ENCODE assay signal across 1 cellular context in the genomic region with DNA sequence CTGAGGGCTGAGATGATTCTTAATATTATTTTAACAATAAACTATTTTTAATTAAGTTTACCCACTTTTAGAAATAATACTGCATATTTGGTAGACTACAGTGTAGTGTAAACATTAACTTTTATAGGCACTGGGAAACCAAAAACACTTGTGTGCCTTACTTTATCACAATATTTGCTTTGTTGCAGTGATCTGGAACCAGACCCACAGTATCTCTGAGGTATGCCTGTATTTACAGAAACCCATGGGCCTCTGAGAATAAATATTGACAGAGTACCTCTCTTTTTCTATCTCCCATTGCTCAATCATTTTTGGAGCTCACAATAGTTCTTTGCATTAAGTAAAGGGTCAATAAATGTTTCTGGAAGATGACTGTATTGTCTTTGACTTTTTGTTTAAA.
TF ChIP-seq lines count a peak whose summit lies in the region.

No MANE protein-coding gene starts in this region.

TF ChIP-seq in HepG2, 621 proteins besides CTCF, POLR2A, EP300 and RAD21 (continued from another document and continues in another):
- TF ChIP-seq ELK4 (CRISPR knock-in tag; IDR thresholded peaks at IDR 0.05; ENCODE audit: borderline replicate concordance): no peak
- TF ChIP-seq YEATS2 (CRISPR knock-in tag; IDR thresholded peaks at IDR 0.05; ENCODE audit: borderline replicate concordance): peak; percentile 44; the same call in 1 of the 2 replicates
- TF ChIP-seq, protein P1, sequence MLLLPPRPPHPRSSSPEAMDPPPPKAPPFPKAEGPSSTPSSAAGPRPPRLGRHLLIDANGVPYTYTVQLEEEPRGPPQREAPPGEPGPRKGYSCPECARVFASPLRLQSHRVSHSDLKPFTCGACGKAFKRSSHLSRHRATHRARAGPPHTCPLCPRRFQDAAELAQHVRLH (CRISPR knock-in tag; IDR thresholded peaks at IDR 0.05; ENCODE audit: borderline replicate concordance, low read depth): 0 out of 2 replicates have a peak, but pooled peaks have one; percentile 55
- no peak for TF ChIP-seq ZNF562 (CRISPR knock-in tag; IDR thresholded peaks at IDR 0.05; ENCODE audit: borderline replicate concordance)
- peak; percentile 89; the same call in 1 of the 2 replicates for TF ChIP-seq SMARCC2 (IDR thresholded peaks at IDR 0.05)
- no peak for TF ChIP-seq ZNF496 (CRISPR knock-in tag; IDR thresholded peaks at IDR 0.05; ENCODE audit: insufficient replicate concordance)
- no peak for TF ChIP-seq ZNF34 (CRISPR knock-in tag; IDR thresholded peaks at IDR 0.05; ENCODE audit: borderline replicate concordance)
- no peak for TF ChIP-seq ZNF430 (CRISPR knock-in tag; IDR thresholded peaks at IDR 0.05)
- TF ChIP-seq, protein P2, sequence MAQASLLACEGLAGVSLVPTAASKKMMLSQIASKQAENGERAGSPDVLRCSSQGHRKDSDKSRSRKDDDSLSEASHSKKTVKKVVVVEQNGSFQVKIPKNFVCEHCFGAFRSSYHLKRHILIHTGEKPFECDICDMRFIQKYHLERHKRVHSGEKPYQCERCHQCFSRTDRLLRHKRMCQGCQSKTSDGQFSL (CRISPR knock-in tag; IDR thresholded peaks at IDR 0.05): no peak
- no peak for TF ChIP-seq KAT2B (IDR thresholded peaks at IDR 0.05; ENCODE audit: borderline replicate concordance, low read depth, low read length)
- no peak for TF ChIP-seq ZNF142 (CRISPR knock-in tag; IDR thresholded peaks at IDR 0.05)
- no peak for TF ChIP-seq ZNF572 (CRISPR knock-in tag; IDR thresholded peaks at IDR 0.05)
- TF ChIP-seq ZSCAN29 (CRISPR knock-in tag; conservative IDR thresholded peaks at IDR 0.05): 0 out of 2 replicates have a peak, but pooled peaks have one; percentile 33
- TF ChIP-seq KDM6A (CRISPR knock-in tag; IDR thresholded peaks at IDR 0.05; ENCODE audit: low read depth): peak; percentile 98
- TF ChIP-seq THAP8 (CRISPR knock-in tag; IDR thresholded peaks at IDR 0.05; ENCODE audit: borderline replicate concordance): no peak
- TF ChIP-seq, protein P3, sequence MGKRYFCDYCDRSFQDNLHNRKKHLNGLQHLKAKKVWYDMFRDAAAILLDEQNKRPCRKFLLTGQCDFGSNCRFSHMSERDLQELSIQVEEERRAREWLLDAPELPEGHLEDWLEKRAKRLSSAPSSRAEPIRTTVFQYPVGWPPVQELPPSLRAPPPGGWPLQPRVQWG (CRISPR knock-in tag; IDR thresholded peaks at IDR 0.05; ENCODE audit: borderline replicate concordance, low read depth): no peak
- no peak for TF ChIP-seq ZKSCAN5 (CRISPR knock-in tag; IDR thresholded peaks at IDR 0.05)
- no peak for TF ChIP-seq SOX6 (IDR thresholded peaks at IDR 0.05)
- TF ChIP-seq SOX6 (CRISPR knock-in tag; IDR thresholded peaks at IDR 0.05): peak; percentile 100
- TF ChIP-seq IRF2 (CRISPR knock-in tag; IDR thresholded peaks at IDR 0.05): peak; percentile 87
- no peak for TF ChIP-seq PTBP1 (IDR thresholded peaks at IDR 0.05; ENCODE audit: low read depth, low read length, poor library complexity, severe bottlenecking)
- TF ChIP-seq, protein P4, sequence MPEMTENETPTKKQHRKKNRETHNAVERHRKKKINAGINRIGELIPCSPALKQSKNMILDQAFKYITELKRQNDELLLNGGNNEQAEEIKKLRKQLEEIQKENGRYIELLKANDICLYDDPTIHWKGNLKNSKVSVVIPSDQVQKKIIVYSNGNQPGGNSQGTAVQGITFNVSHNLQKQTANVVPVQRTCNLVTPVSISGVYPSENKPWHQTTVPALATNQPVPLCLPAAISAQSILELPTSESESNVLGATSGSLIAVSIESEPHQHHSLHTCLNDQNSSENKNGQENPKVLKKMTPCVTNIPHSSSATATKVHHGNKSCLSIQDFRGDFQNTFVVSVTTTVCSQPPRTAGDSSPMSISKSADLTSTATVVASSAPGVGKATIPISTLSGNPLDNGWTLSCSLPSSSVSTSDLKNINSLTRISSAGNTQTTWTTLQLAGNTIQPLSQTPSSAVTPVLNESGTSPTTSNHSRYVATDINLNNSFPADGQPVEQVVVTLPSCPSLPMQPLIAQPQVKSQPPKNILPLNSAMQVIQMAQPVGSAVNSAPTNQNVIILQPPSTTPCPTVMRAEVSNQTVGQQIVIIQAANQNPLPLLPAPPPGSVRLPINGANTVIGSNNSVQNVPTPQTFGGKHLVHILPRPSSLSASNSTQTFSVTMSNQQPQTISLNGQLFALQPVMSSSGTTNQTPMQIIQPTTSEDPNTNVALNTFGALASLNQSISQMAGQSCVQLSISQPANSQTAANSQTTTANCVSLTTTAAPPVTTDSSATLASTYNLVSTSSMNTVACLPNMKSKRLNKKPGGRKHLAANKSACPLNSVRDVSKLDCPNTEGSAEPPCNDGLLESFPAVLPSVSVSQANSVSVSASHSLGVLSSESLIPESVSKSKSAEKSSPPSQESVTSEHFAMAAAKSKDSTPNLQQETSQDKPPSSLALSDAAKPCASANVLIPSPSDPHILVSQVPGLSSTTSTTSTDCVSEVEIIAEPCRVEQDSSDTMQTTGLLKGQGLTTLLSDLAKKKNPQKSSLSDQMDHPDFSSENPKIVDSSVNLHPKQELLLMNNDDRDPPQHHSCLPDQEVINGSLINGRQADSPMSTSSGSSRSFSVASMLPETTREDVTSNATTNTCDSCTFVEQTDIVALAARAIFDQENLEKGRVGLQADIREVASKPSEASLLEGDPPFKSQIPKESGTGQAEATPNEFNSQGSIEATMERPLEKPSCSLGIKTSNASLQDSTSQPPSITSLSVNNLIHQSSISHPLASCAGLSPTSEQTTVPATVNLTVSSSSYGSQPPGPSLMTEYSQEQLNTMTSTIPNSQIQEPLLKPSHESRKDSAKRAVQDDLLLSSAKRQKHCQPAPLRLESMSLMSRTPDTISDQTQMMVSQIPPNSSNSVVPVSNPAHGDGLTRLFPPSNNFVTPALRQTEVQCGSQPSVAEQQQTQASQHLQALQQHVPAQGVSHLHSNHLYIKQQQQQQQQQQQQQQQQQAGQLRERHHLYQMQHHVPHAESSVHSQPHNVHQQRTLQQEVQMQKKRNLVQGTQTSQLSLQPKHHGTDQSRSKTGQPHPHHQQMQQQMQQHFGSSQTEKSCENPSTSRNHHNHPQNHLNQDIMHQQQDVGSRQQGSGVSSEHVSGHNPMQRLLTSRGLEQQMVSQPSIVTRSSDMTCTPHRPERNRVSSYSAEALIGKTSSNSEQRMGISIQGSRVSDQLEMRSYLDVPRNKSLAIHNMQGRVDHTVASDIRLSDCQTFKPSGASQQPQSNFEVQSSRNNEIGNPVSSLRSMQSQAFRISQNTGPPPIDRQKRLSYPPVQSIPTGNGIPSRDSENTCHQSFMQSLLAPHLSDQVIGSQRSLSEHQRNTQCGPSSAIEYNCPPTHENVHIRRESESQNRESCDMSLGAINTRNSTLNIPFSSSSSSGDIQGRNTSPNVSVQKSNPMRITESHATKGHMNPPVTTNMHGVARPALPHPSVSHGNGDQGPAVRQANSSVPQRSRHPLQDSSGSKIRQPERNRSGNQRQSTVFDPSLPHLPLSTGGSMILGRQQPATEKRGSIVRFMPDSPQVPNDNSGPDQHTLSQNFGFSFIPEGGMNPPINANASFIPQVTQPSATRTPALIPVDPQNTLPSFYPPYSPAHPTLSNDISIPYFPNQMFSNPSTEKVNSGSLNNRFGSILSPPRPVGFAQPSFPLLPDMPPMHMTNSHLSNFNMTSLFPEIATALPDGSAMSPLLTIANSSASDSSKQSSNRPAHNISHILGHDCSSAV (CRISPR knock-in tag; IDR thresholded peaks at IDR 0.05; ENCODE audit: borderline replicate concordance): no peak
- TF ChIP-seq NPAS2 (CRISPR knock-in tag; IDR thresholded peaks at IDR 0.05; ENCODE audit: borderline replicate concordance): no peak
- TF ChIP-seq, protein P5, sequence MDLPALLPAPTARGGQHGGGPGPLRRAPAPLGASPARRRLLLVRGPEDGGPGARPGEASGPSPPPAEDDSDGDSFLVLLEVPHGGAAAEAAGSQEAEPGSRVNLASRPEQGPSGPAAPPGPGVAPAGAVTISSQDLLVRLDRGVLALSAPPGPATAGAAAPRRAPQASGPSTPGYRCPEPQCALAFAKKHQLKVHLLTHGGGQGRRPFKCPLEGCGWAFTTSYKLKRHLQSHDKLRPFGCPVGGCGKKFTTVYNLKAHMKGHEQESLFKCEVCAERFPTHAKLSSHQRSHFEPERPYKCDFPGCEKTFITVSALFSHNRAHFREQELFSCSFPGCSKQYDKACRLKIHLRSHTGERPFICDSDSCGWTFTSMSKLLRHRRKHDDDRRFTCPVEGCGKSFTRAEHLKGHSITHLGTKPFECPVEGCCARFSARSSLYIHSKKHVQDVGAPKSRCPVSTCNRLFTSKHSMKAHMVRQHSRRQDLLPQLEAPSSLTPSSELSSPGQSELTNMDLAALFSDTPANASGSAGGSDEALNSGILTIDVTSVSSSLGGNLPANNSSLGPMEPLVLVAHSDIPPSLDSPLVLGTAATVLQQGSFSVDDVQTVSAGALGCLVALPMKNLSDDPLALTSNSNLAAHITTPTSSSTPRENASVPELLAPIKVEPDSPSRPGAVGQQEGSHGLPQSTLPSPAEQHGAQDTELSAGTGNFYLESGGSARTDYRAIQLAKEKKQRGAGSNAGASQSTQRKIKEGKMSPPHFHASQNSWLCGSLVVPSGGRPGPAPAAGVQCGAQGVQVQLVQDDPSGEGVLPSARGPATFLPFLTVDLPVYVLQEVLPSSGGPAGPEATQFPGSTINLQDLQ (CRISPR knock-in tag; IDR thresholded peaks at IDR 0.05): no peak
- no peak for TF ChIP-seq E2F5 (CRISPR knock-in tag; conservative IDR thresholded peaks at IDR 0.05)
- peak; percentile 95 for TF ChIP-seq HHEX (CRISPR knock-in tag; IDR thresholded peaks at IDR 0.05)
- TF ChIP-seq, protein P6, sequence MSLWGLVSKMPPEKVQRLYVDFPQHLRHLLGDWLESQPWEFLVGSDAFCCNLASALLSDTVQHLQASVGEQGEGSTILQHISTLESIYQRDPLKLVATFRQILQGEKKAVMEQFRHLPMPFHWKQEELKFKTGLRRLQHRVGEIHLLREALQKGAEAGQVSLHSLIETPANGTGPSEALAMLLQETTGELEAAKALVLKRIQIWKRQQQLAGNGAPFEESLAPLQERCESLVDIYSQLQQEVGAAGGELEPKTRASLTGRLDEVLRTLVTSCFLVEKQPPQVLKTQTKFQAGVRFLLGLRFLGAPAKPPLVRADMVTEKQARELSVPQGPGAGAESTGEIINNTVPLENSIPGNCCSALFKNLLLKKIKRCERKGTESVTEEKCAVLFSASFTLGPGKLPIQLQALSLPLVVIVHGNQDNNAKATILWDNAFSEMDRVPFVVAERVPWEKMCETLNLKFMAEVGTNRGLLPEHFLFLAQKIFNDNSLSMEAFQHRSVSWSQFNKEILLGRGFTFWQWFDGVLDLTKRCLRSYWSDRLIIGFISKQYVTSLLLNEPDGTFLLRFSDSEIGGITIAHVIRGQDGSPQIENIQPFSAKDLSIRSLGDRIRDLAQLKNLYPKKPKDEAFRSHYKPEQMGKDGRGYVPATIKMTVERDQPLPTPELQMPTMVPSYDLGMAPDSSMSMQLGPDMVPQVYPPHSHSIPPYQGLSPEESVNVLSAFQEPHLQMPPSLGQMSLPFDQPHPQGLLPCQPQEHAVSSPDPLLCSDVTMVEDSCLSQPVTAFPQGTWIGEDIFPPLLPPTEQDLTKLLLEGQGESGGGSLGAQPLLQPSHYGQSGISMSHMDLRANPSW (CRISPR knock-in tag; IDR thresholded peaks at IDR 0.05; ENCODE audit: borderline replicate concordance): 0 out of 2 replicates have a peak, but pooled peaks have one; percentile 70
- TF ChIP-seq TEAD2 (CRISPR knock-in tag; IDR thresholded peaks at IDR 0.05): no peak
- peak; percentile 48; the same call in 1 of the 2 replicates for TF ChIP-seq HOXA3 (CRISPR knock-in tag; IDR thresholded peaks at IDR 0.05)
